24 cellular contexts compared by ENCODE assay signal in genomic region chr3:25982756-25983155, GRCh38.
"Had no signal": no experiment of that assay in that cellular context is flagged by ENCODE, and none has a peak within 500 bp of the region (broad histone marks: within the 10 kb centered on the region; RNA-seq: fewer than 3 reads in every experiment).

No MANE protein-coding gene starts in this region.

- H3K4me1 Mint-ChIP-seq: natural killer cell; neural progenitor cell; stimulated activated effector memory CD8-positive, alpha-beta T cell treated with anti-CD3 and anti-CD28 coated beads, Interleukin-12 subunit alpha, Interleukin-12 subunit beta, amount 100 ng/mL, for 72 hours; stimulated activated naive B cell treated with anti-CD40 and anti-IgM and Interleukin-4, amounts not matched to agents 10 μg/mL and 1 μg/mL and 100 μg/mL, for 72 hours had no signal

- DNase-seq: natural killer cell; occipital lobe; ovary; posterior cingulate gyrus; psoas muscle; right cardiac atrium; right lobe of liver; sigmoid colon; small intestine; stimulated activated CD4-positive, alpha-beta T cell treated with anti-CD3 and anti-CD28 coated beads, Interleukin-15, amount 100 ng/mL, for 24 hours; stimulated activated CD4-positive, alpha-beta T cell treated with anti-CD3 and anti-CD28 coated beads, Interleukin-2, amount 100 ng/mL, for 24 hours; stimulated activated CD4-positive, alpha-beta T cell treated with anti-CD3 and anti-CD28 coated beads, Interleukin-2, amount 100 ng/mL, for 48 hours; stimulated activated CD4-positive, alpha-beta T cell treated with anti-CD3 and anti-CD28 coated beads, Interleukin-4, amount 100 ng/mL, for 24 hours; stimulated activated naive B cell treated with anti-CD40 and anti-IgM and Interleukin-4, amounts not matched to agents 10 μg/mL and 1 μg/mL and 100 μg/mL, for 72 hours; stimulated activated naive CD4-positive, alpha-beta T cell treated with Interleukin-2 at 50 U/mL for 16 hours; stomach; thyroid gland; trophoblast cell; upper lobe of left lung had no signal

- H3K36me3 Mint-ChIP-seq: natural killer cell; neural progenitor cell; stimulated activated effector memory CD8-positive, alpha-beta T cell treated with anti-CD3 and anti-CD28 coated beads, Interleukin-12 subunit alpha, Interleukin-12 subunit beta, amount 100 ng/mL, for 72 hours; stimulated activated naive B cell treated with anti-CD40 and anti-IgM and Interleukin-4, amounts not matched to agents 10 μg/mL and 1 μg/mL and 100 μg/mL, for 72 hours had no signal

- H3K4me3 Mint-ChIP-seq: natural killer cell; nephron; neural progenitor cell; stimulated activated effector memory CD8-positive, alpha-beta T cell treated with anti-CD3 and anti-CD28 coated beads, Interleukin-12 subunit alpha, Interleukin-12 subunit beta, amount 100 ng/mL, for 72 hours; stimulated activated naive B cell treated with anti-CD40 and anti-IgM and Interleukin-4, amounts not matched to agents 10 μg/mL and 1 μg/mL and 100 μg/mL, for 72 hours; stimulated activated naive CD8-positive, alpha-beta T cell treated with anti-CD3 and anti-CD28 coated beads, Interleukin-15, Interleukin-2, amounts not matched to agents 100 ng/mL and 50 ng/mL, for 24 hours had no signal

- H3K9me3 Mint-ChIP-seq: nephron; neural progenitor cell; stimulated activated effector memory CD8-positive, alpha-beta T cell treated with anti-CD3 and anti-CD28 coated beads, Interleukin-12 subunit alpha, Interleukin-12 subunit beta, amount 100 ng/mL, for 72 hours; stimulated activated naive CD8-positive, alpha-beta T cell treated with anti-CD3 and anti-CD28 coated beads, Interleukin-15, Interleukin-2, amounts not matched to agents 100 ng/mL and 50 ng/mL, for 24 hours had no signal

- H3K27me3 Mint-ChIP-seq: progenitor cell of endocrine pancreas; stimulated activated naive B cell treated with anti-CD40 and anti-IgM and Interleukin-4, amounts not matched to agents 10 μg/mL and 1 μg/mL and 100 μg/mL, for 72 hours; stimulated activated naive CD8-positive, alpha-beta T cell treated with anti-CD3 and anti-CD28 coated beads, Interleukin-15, Interleukin-2, amounts not matched to agents 100 ng/mL and 50 ng/mL, for 24 hours had no signal

- ATAC-seq: natural killer cell; psoas muscle; right cardiac atrium; right lobe of liver; stimulated activated effector memory CD8-positive, alpha-beta T cell treated with anti-CD3 and anti-CD28 coated beads, Interleukin-12 subunit alpha, Interleukin-12 subunit beta, amount 100 ng/mL, for 72 hours; stimulated activated naive B cell treated with anti-CD40 and anti-IgM and Interleukin-4, amounts not matched to agents 10 μg/mL and 1 μg/mL and 100 μg/mL, for 72 hours had no signal

- H3K27ac Mint-ChIP-seq: natural killer cell; nephron; neural progenitor cell; progenitor cell of endocrine pancreas; stimulated activated effector memory CD8-positive, alpha-beta T cell treated with anti-CD3 and anti-CD28 coated beads, Interleukin-12 subunit alpha, Interleukin-12 subunit beta, amount 100 ng/mL, for 72 hours; stimulated activated naive B cell treated with anti-CD40 and anti-IgM and Interleukin-4, amounts not matched to agents 10 μg/mL and 1 μg/mL and 100 μg/mL, for 72 hours; stimulated activated naive CD8-positive, alpha-beta T cell treated with anti-CD3 and anti-CD28 coated beads, Interleukin-15, Interleukin-2, amounts not matched to agents 100 ng/mL and 50 ng/mL, for 24 hours had no signal
